27 cellular contexts compared by ENCODE assay signal in the genomic region with DNA sequence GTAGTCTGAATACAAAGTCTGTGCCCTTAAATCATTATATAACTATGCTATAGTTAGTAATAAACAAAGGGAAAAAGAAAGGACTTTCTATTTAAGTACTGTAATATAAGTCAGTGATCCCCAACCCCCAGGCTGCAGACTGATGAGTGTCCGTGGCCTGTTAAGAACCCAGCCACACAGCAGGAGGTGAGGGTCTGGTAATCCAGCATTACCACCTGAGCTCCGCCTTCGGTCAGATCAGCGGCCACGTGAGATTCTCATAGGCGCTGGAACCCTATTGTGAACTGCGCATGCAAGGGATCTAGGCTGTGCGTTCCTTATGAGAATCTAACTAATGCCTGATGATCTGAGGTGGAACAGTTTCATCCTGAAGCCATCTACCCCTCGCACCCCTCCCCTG.
"Had no signal": no experiment of that assay in that cellular context is flagged by ENCODE, and none has a peak within 500 bp of the region (broad histone marks: within the 10 kb centered on the region; RNA-seq: fewer than 3 reads in every experiment).

No MANE protein-coding gene starts in this region.

- H3K27ac ChIP-seq: foreskin keratinocyte, hepatocyte, lower lobe of right lung, neutrophil, parathyroid adenoma, right lobe of liver, suprapubic skin, transverse colon, upper lobe of right lung, uterus had no signal

- FAIRE-seq: colon had no signal

- ATAC-seq: esophagus mucosa; foreskin keratinocyte; gastroesophageal sphincter; heart left ventricle; left colon; left ventricle myocardium superior; lower lobe of right lung; natural killer cell; right lobe of liver; stimulated activated naive CD8-positive, alpha-beta T cell treated with anti-CD3 and anti-CD28 coated beads, Interleukin-15, amount 100 ng/mL, for 72 hours; upper lobe of right lung had no signal

- H3K27ac Mint-ChIP-seq: natural killer cell; progenitor cell of endocrine pancreas; stimulated activated naive CD8-positive, alpha-beta T cell treated with anti-CD3 and anti-CD28 coated beads, Interleukin-15, amount 100 ng/mL, for 72 hours had no signal

- H3K4me1 ChIP-seq: lower lobe of right lung, parathyroid adenoma, suprapubic skin, upper lobe of right lung, uterus had no signal

- H3K79me2 ChIP-seq: hepatocyte, parathyroid adenoma had no signal

- DNase-seq: dorsolateral prefrontal cortex; effector CD4-positive, alpha-beta T cell; foreskin keratinocyte; heart left ventricle; left colon; left ventricle myocardium superior; lower lobe of right lung; natural killer cell; right lobe of liver; stimulated activated CD4-positive, alpha-beta T cell treated with anti-CD3 and anti-CD28 coated beads, Interleukin-12 subunit alpha, Interleukin-12 subunit beta, amount 100 ng/mL, for 4 hours; stimulated activated CD4-positive, alpha-beta T cell treated with anti-CD3 and anti-CD28 coated beads, Interleukin-1b, Interleukin-23, amount 100 ng/mL, for 48 hours; stimulated activated CD4-positive, alpha-beta T cell treated with anti-CD3 and anti-CD28 coated beads, Interleukin-4, amount 100 ng/mL, for 1 hour; stimulated activated CD8-positive, alpha-beta memory T cell treated with anti-CD3 and anti-CD28 coated beads, Interleukin-4, amount 100 ng/mL, for 48 hours; stimulated activated naive CD4-positive, alpha-beta T cell; stimulated activated naive CD8-positive, alpha-beta T cell treated with anti-CD3 and anti-CD28 coated beads, Interleukin-15, amount 100 ng/mL, for 72 hours; transverse colon; upper lobe of right lung; uterus had no signal

- H3K9me3 Mint-ChIP-seq: natural killer cell; stimulated activated naive CD8-positive, alpha-beta T cell treated with anti-CD3 and anti-CD28 coated beads, Interleukin-15, amount 100 ng/mL, for 72 hours had no signal

- H3K4me1 Mint-ChIP-seq: natural killer cell; stimulated activated naive CD8-positive, alpha-beta T cell treated with anti-CD3 and anti-CD28 coated beads, Interleukin-15, amount 100 ng/mL, for 72 hours had no signal

- H3K27me3 ChIP-seq: dorsolateral prefrontal cortex, foreskin keratinocyte, gastroesophageal sphincter, heart left ventricle, hepatocyte, neutrophil, right lobe of liver, suprapubic skin, transverse colon, upper lobe of right lung, uterus had no signal

- H3K36me3 ChIP-seq: uterus had no signal

- H3K4me2 ChIP-seq: hepatocyte, smooth muscle cell had no signal

- H3K4me3 ChIP-seq: dorsolateral prefrontal cortex, gastroesophageal sphincter, heart left ventricle, hepatocyte, lower lobe of right lung, right lobe of liver, smooth muscle cell, suprapubic skin, transverse colon, upper lobe of right lung, uterus had no signal

- H3K4me3 Mint-ChIP-seq: natural killer cell; stimulated activated naive CD8-positive, alpha-beta T cell treated with anti-CD3 and anti-CD28 coated beads, Interleukin-15, amount 100 ng/mL, for 72 hours had no signal

- H3K9me3 ChIP-seq: gastroesophageal sphincter, heart left ventricle, lower lobe of right lung, neutrophil, right lobe of liver, suprapubic skin, transverse colon, upper lobe of right lung, uterus had no signal

- H3K27me3 Mint-ChIP-seq: progenitor cell of endocrine pancreas; stimulated activated naive CD8-positive, alpha-beta T cell treated with anti-CD3 and anti-CD28 coated beads, Interleukin-15, amount 100 ng/mL, for 72 hours had no signal

- H2AFZ ChIP-seq: hepatocyte, parathyroid adenoma had no signal
